9 cellular contexts compared by ENCODE assay signal in the genomic region with DNA sequence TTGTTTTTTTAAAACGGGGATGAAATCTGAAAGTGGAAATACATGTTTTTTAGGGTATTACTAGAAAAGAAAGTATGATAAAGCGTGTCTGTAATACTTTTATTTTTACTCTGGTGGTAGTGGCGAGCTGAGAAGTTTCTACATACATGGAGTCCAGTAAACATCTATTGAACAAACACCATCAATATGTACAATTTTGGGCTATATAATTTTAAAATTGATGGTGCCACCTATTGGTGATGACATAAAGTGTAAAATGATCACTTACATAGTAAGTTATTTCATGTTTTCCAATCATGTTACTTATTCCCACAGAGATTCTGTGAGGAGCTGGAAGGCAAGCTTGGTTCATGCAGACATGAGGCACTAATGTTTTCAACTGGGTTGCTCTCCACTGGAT. TPM values are rescaled to one million over a fixed set of nuclear protein-coding genes. Genes with fewer than 3 reads are reported as not detected.
DNase-seq lines count a peak whose midpoint lies in the region; TF ChIP-seq lines count a peak whose summit lies in the region.
"Had no signal": no experiment of that assay in that cellular context is flagged by ENCODE, and none has a peak within 500 bp of the region (broad histone marks: within the 10 kb centered on the region; RNA-seq: fewer than 3 reads in every experiment).

No MANE protein-coding gene starts in this region.

- H3K36me3 Mint-ChIP-seq in mesothelial cell of epicardium, result peaks cover 2% of the 10 kb centered on the region

- DNase-seq in NCI-H1105 treated with DMSO at 0.1 percent for 48 hours (lab: John Stamatoyannopoulos, UW) (peak; percentile 33), NCI-H1105 (lab: John Stamatoyannopoulos, UW) (no peak), cardiac fibroblast (ENCODE audit: low read depth in 2 of 2) (peak; percentile 56 to 66), mesothelial cell of epicardium (ENCODE audit: low spot score in 2 of 2, unreplicated experiment in 2 of 2) (no peak), retina (no peak), NCI-H510A treated with DMSO at 0.1 percent for 48 hours (lab: John Stamatoyannopoulos, UW) (no peak)
- DNase-seq in activated T-cell treated with anti-CD3 and anti-CD28 coated beads, Interleukin-2, amount 50 U/mL, for 48 hours, result no peak

- no peaks in the 10 kb centered on the region for H4K20me1 ChIP-seq in Loucy (ENCODE audit: insufficient read depth, low read length, poor library complexity, severe bottlenecking)
- H4K20me1 ChIP-seq: BLaER1 had no signal

- no peak overlapping the region for H3K9ac ChIP-seq in Loucy (ENCODE audit: low read depth, low read length, poor library complexity, severe bottlenecking)
- H3K9ac ChIP-seq: BLaER1 had no signal

- H3K27ac Mint-ChIP-seq in mesothelial cell of epicardium, result peak overlapping the region; percentile 91

- H3K9me3 Mint-ChIP-seq in mesothelial cell of epicardium, result no peaks in the 10 kb centered on the region

- no peaks in the 10 kb centered on the region for H3K4me1 ChIP-seq in Loucy (ENCODE audit: insufficient read depth, low read length, poor library complexity, severe bottlenecking)

- no peak overlapping the region for H3K4me3 Mint-ChIP-seq in mesothelial cell of epicardium

- H3K9me2 ChIP-seq in Loucy (replicated peaks; ENCODE audit: low read depth, low read length), result no peaks in the 10 kb centered on the region

- no peak overlapping the region for H2AFZ ChIP-seq in Loucy (ENCODE audit: low read length)

- no peak overlapping the region for H3K4me2 ChIP-seq in Loucy (ENCODE audit: low read depth, low read length, poor library complexity, severe bottlenecking)
- H3K4me2 ChIP-seq: BLaER1 had no signal

- no peaks in the 10 kb centered on the region for H3K27me3 Mint-ChIP-seq in mesothelial cell of epicardium (ENCODE audit: low read depth)

- H3K79me2 ChIP-seq in Loucy (ENCODE audit: insufficient read depth, low read length), result no peaks in the 10 kb centered on the region

- H3K36me3 ChIP-seq in Loucy (ENCODE audit: insufficient read depth, low read length), result no peaks in the 10 kb centered on the region
- H3K36me3 ChIP-seq: BLaER1 had no signal

- H3K4me3 ChIP-seq in Loucy (ENCODE audit: low read length, poor library complexity, severe bottlenecking) (no peak overlapping the region), cardiac fibroblast (replicated peaks in 1 of 2; ENCODE audit: low read depth in 2 of 2, low read length in 2 of 2) (no peak overlapping the region)
- H3K4me3 ChIP-seq: BLaER1 had no signal

- TF ChIP-seq CTCF in Loucy (conservative IDR thresholded peaks at IDR 0.05; ENCODE audit: low read length) (peak; percentile 74), cardiac fibroblast (IDR thresholded peaks at IDR 0.05; ENCODE audit: low read depth, low read length) (peak; percentile 41), mesothelial cell of epicardium (IDR thresholded peaks at IDR 0.05; ENCODE audit: unreplicated experiment) (no peak)

- H3F3A ChIP-seq in Loucy (ENCODE audit: low read depth), result no peaks in the 10 kb centered on the region

- no peaks in the 10 kb centered on the region for H3K9me3 ChIP-seq in Loucy (ENCODE audit: insufficient read depth, low read depth, low read length)
- H3K9me3 ChIP-seq: BLaER1 had no signal

- peaks cover 9% of the 10 kb centered on the region for H3K4me1 Mint-ChIP-seq in mesothelial cell of epicardium

- no peaks in the 10 kb centered on the region for H3K27me3 ChIP-seq in Loucy (ENCODE audit: insufficient read depth, low read length, poor library complexity, severe bottlenecking)
- H3K27me3 ChIP-seq: BLaER1 had no signal

RNA-seq across cellular contexts. Expression of gene NFE2L2, which starts 31.5 kb away (rescaled TPM):
- total RNA-seq in mesothelial cell of epicardium, result 93.1 to 93.9 TPM (median 93.3 TPM) in 3 replicates

Comparison
In these comparisons a context has a peak if more than half of its experiments do, and no peak if none do; other contexts are left out.
1. DNase-seq: peak in NCI-H1105 treated with DMSO at 0.1 percent for 48 hours (single experiment) and cardiac fibroblast (2 of 2); none in NCI-H1105 (single experiment), mesothelial cell of epicardium (0 of 2), activated T-cell treated with anti-CD3 and anti-CD28 coated beads, Interleukin-2, amount 50 U/mL, for 48 hours (0 of 2), retina (single experiment) and NCI-H510A treated with DMSO at 0.1 percent for 48 hours (single experiment).